In the genomic region with DNA sequence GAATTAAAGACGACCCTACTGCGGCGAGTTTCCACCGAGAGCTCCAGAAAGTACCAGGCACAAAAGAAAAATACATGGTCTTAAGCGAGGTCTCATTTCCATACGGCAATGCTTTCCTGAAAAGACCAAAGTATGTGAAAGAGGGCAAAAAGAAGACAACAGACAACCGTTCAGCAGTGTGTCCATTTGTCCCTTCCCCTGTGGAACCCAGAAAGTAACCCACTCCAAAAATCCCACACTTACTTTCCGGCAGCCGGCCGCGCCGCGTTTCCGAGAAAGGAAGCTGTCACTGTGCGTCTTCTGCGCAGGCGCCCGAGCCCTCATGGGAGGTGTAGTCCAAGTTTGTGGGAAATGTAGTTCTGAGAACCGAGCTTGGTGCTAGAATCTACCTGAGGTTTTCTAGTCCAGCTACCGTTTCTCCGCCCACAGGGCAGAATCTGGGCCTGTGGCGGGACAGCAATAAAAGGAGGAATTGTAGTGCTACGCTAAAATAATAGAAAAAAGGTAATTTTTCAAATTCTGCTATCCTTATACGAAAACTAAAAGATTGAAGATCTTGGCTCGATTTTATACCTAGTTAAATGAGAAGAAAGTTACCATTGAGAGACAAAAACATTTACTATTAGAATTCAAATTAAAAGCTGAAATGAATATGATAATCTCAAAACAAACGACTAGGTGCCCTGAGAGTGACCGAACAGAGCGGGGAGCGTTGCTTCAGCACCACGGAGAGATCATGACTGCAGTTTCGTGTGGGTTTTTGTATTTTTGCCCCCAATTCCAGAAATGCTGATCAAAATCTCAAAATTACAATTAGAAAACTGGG, we compare ENCODE assay signal across 8 cellular contexts. TPM values are rescaled to one million over a fixed set of nuclear protein-coding genes. Genes with fewer than 3 reads are reported as not detected.
A peak's percentile ranks its signal among the peaks of the same experiment; 100 is the strongest.
DNase-seq lines count a peak whose midpoint lies in the region; ATAC-seq and TF ChIP-seq lines count a peak whose summit lies in the region.

A gene with protein sequence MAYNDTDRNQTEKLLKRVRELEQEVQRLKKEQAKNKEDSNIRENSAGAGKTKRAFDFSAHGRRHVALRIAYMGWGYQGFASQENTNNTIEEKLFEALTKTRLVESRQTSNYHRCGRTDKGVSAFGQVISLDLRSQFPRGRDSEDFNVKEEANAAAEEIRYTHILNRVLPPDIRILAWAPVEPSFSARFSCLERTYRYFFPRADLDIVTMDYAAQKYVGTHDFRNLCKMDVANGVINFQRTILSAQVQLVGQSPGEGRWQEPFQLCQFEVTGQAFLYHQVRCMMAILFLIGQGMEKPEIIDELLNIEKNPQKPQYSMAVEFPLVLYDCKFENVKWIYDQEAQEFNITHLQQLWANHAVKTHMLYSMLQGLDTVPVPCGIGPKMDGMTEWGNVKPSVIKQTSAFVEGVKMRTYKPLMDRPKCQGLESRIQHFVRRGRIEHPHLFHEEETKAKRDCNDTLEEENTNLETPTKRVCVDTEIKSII (minus strand): TSS at position 280 of the 826 bp plus-strand sequence. CDS start 6,922 bp downstream, outside the sequence.

- TF ChIP-seq CTCF in GM12865 (IDR thresholded peaks at IDR 0.05; ENCODE audit: insufficient read depth, low read depth, low read length, missing control alignments) = no peak
- no peak for TF ChIP-seq CTCF in parathyroid adenoma (IDR thresholded peaks at IDR 0.05)
- no peak for TF ChIP-seq CTCF in tibial nerve (IDR thresholded peaks at IDR 0.05)

- H3K36me3 ChIP-seq in parathyroid adenoma (ENCODE audit: control insufficient read depth, insufficient read depth, low read length) (no peaks in the 10 kb centered on the region), tibial nerve (peaks cover 0 to 18% (median 0%) of the 10 kb centered on the region in 3 donors)

- H3K4me3 ChIP-seq in GM12865 (ENCODE audit: low read depth, low read length) (peak within 1 kb of the TSS; percentile 95), parathyroid adenoma (ENCODE audit: low read depth, low read length) (peak within 1 kb of the TSS; percentile 63), tibial nerve (peak within 1 kb of the TSS; percentile 55 to 71 (median 58))

- peak within 1 kb of the TSS; percentile 81 for H2AFZ ChIP-seq in parathyroid adenoma

- intact Hi-C loops in Right ventricle myocardium superior (cut with DNase I) = no loop called here

- H3K27ac ChIP-seq in parathyroid adenoma (peak within 1 kb of the TSS; percentile 80), tibial nerve (peak within 1 kb of the TSS; percentile 41 to 89 (median 66))

- peak; percentile 89 for DNase-seq in GM12865 (ENCODE audit: low read depth)
- peak; percentile 89 to 96 (median 91) for DNase-seq in NCI-H1417 (lab: John Stamatoyannopoulos, UW)
- peak; percentile 46 to 82 for DNase-seq in SW 1271 (lab: John Stamatoyannopoulos, UW)
- DNase-seq in activated naive CD8-positive, alpha-beta T cell treated with anti-CD3 and anti-CD28 coated beads, Interleukin-2, amount 50 U/mL, for 16 hours (ENCODE audit: low read depth, low spot score) = peak; percentile 73
- peak; percentile 96 for DNase-seq in Right ventricle myocardium superior
- peak; percentile 83 to 89 for DNase-seq in tibial nerve (ENCODE audit: low spot score in 2 of 2)

- ATAC-seq in HG02759 (IDR thresholded peaks at IDR 0.05; ENCODE audit: unreplicated experiment) (peak; percentile 97), Right ventricle myocardium superior (ENCODE audit: poor library complexity) (peak; percentile 98)

- peaks cover 3% of the 10 kb centered on the region for H3K79me2 ChIP-seq in parathyroid adenoma

- no peaks in the 10 kb centered on the region for H3K9me3 ChIP-seq in parathyroid adenoma (ENCODE audit: control insufficient read depth, low read length)
- H3K9me3 ChIP-seq in tibial nerve = no peaks in the 10 kb centered on the region

- H3K27me3 ChIP-seq in parathyroid adenoma (ENCODE audit: control insufficient read depth, insufficient read depth, low read length) = no peaks in the 10 kb centered on the region
- H3K27me3 ChIP-seq in tibial nerve = peaks cover 0 to 28% of the 10 kb centered on the region in 2 donors

- TF ChIP-seq EP300 in tibial nerve (IDR thresholded peaks at IDR 0.05) = peak; percentile 53 to 85

- 2 to 3% methylated on average over 31 of the region's 31 CpGs for WGBS in tibial nerve, 2 donors

- peak within 1 kb of the TSS; percentile 70 for H3K4me2 ChIP-seq in parathyroid adenoma (ENCODE audit: low read length)

- H3K4me1 ChIP-seq in parathyroid adenoma = no peaks in the 10 kb centered on the region
- H3K4me1 ChIP-seq in tibial nerve = peaks cover 0 to 34% (median 14%) of the 10 kb centered on the region in 4 donors

- peak in 1 of 2 donors; percentile 30 for TF ChIP-seq POLR2A in tibial nerve (IDR thresholded peaks at IDR 0.05)

- no peak within 1 kb of the TSS for H3K9ac ChIP-seq in parathyroid adenoma

RNA-seq across cellular contexts. Expression of the gene that starts here (rescaled TPM):
- 5.1 TPM for total RNA-seq in Right ventricle myocardium superior
- 1 to 10 TPM; 3.3 to 6.6 (median 5.2) TPM for total RNA-seq in tibial nerve

Comparison
In these comparisons a context has a peak if more than half of its experiments do, and no peak if none do; other contexts are left out.
1. Peak in every context shown above with its lines: DNase-seq, ATAC-seq, H3K4me3 ChIP-seq and H3K27ac ChIP-seq.